Comparison of ENCODE assay signal across 9 cellular contexts in genomic region chr22:30421695-30422480, GRCh38. TPM values are rescaled to one million over a fixed set of nuclear protein-coding genes. Genes with fewer than 3 reads are reported as not detected.
DNase-seq lines count a peak whose midpoint lies in the region; ATAC-seq and TF ChIP-seq lines count a peak whose summit lies in the region.
"Had no signal": no experiment of that assay in that cellular context is flagged by ENCODE, and none has a peak within 500 bp of the region (broad histone marks: within the 10 kb centered on the region; RNA-seq: fewer than 3 reads in every experiment).

No MANE protein-coding gene starts in this region.

- CTCF ChIA-PET in IMR-90 (lab: Yijun Ruan, JAX) = interaction anchor here (1.0 kb wide), 1 partner anchor 9 kb away, joined by 9 read pairs; no protein-coding TSS in a partner anchor

- 0 out of 2 replicates have a peak, but pooled peaks have one; percentile 22 for TF ChIP-seq POLR2A in IMR-90 (IDR thresholded peaks at IDR 0.05; ENCODE audit: low read depth, low read length)

- peak overlapping the region; percentile 78 for H2BK20ac ChIP-seq in IMR-90 (ENCODE audit: low read depth, low read length)

- H2AFZ ChIP-seq in IMR-90 (replicated peaks; ENCODE audit: low read length, poor library complexity) = no peak overlapping the region

- H2BK15ac ChIP-seq in IMR-90 (ENCODE audit: low read depth, low read length) = peak overlapping the region; percentile 93

- peak overlapping the region; percentile 100 for H2AK9ac ChIP-seq in IMR-90 (replicated peaks; ENCODE audit: low read depth, low read length, poor library complexity)

- in situ Hi-C loops in IMR-90 (cut with MboI; ENCODE audit: low sequenced_read_pairs) = no loop called here

- WGBS in IMR-90 (ENCODE audit: extremely low coverage in 2 of 2, insufficient read length in 1 of 2), 2 experiments = 77% methylated on average over 3 of the region's 8 CpGs; no CpG with 5 or more reads in 1 of the 2 experiments

- H3K56ac ChIP-seq in IMR-90 (ENCODE audit: extremely low read depth, insufficient read depth, low read length) = peak overlapping the region; percentile 75

- H3K9me3 ChIP-seq in IMR-90 (ENCODE audit: control insufficient read depth, insufficient read depth, low read length) = no peaks in the 10 kb centered on the region
- no peaks in the 10 kb centered on the region for H3K9me3 ChIP-seq in mucosa of rectum (ENCODE audit: control insufficient read depth in 2 of 2, low read length in 2 of 2)

- H3K14ac ChIP-seq in IMR-90 (replicated peaks; ENCODE audit: low read depth, low read length) = peak overlapping the region; percentile 96

- peak overlapping the region; percentile 8; the same call in 1 of the 2 replicates for H3K18ac ChIP-seq in IMR-90 (ENCODE audit: low read depth, low read length)

- intact Hi-C loops in IMR-90 (cut with micrococcal nuclease) = loop anchor here (2.0 kb wide), 1 partner anchor 35 kb away; the partner anchor contains the start of gene RNF215

- H3K36me3 ChIP-seq in IMR-90 (ENCODE audit: control insufficient read depth, insufficient read depth, low read length) (peaks cover 14% of the 10 kb centered on the region), mucosa of rectum (ENCODE audit: control insufficient read depth in 2 of 2, insufficient read depth in 2 of 2, low read length in 2 of 2) (peaks cover 0 to 11% of the 10 kb centered on the region in 2 donors)

- no TSS peak for BruUV-seq in IMR-90 (replicated peaks; lab: Mats Ljungman, UMichigan)

- peak overlapping the region; percentile 61 to 90 for H4K8ac ChIP-seq in IMR-90 (ENCODE audit: low read depth in 2 of 2, low read length in 2 of 2)

- peaks cover 17 to 55% of the 10 kb centered on the region in 2 experiments; a peak in 3 of 4 replicates for H3K79me1 ChIP-seq in IMR-90 (ENCODE audit: low read depth in 1 of 2, low read length in 2 of 2)

- peak overlapping the region; percentile 96 for H3K4ac ChIP-seq in IMR-90 (ENCODE audit: low read depth, low read length)

- peak overlapping the region; percentile 95 for H2BK5ac ChIP-seq in IMR-90 (ENCODE audit: low read depth, low read length, poor library complexity, severe bottlenecking)

- peak overlapping the region; percentile 92 for H3K23ac ChIP-seq in IMR-90 (ENCODE audit: low read depth, low read length)

- H3K27ac ChIP-seq in 22Rv1 (peak overlapping the region; percentile 98), IMR-90 (ENCODE audit: insufficient read depth, low read length) (peak overlapping the region; percentile 92), caudate nucleus (ENCODE audit: low read depth, low read length) (peak overlapping the region; percentile 98), mucosa of rectum (ENCODE audit: low read depth in 2 of 2, low read length in 2 of 2) (peak overlapping the region; percentile 94 to 97)

- H3K4me1 ChIP-seq in IMR-90 (ENCODE audit: control insufficient read depth, insufficient read depth, low read length) (peaks cover 24% of the 10 kb centered on the region), mucosa of rectum (ENCODE audit: control insufficient read depth in 2 of 2, insufficient read depth in 2 of 2, low read length in 2 of 2) (peaks cover 43 to 48% of the 10 kb centered on the region in 2 donors)

- dilution Hi-C loops in IMR-90 (cut with HindIII; ENCODE audit: low sequenced_read_pairs, unreplicated experiment) = no loop called here

- no peak for ATAC-seq in IMR-90 (ENCODE audit: low read depth)
- no peak for ATAC-seq in HG03354 (IDR thresholded peaks at IDR 0.05; ENCODE audit: poor library complexity, severe bottlenecking, unreplicated experiment)
- no peak for ATAC-seq in GM19452 (IDR thresholded peaks at IDR 0.05; ENCODE audit: unreplicated experiment)

- TF ChIP-seq RAD21 in IMR-90 (IDR thresholded peaks at IDR 0.05; ENCODE audit: low read length) = no peak

- H3K4me2 ChIP-seq in IMR-90 (ENCODE audit: low read depth, low read length) = peak overlapping the region; percentile 24

- TF ChIP-seq CTCF in 22Rv1 (IDR thresholded peaks at IDR 0.05) = no peak
- no peak for TF ChIP-seq CTCF in IMR-90 (conservative IDR thresholded peaks at IDR 0.05; ENCODE audit: low read depth, low read length)

- H3K4me3 ChIP-seq in IMR-90 (ENCODE audit: insufficient read depth, low read depth, low read length) (no peak overlapping the region), mucosa of rectum (ENCODE audit: low read length in 2 of 2) (no peak overlapping the region)

- H3K27me3 ChIP-seq in IMR-90 (ENCODE audit: control insufficient read depth, insufficient read depth, low read length) (no peaks in the 10 kb centered on the region), mucosa of rectum (ENCODE audit: control insufficient read depth in 2 of 2, insufficient read depth in 2 of 2, low read length in 2 of 2) (no peaks in the 10 kb centered on the region)

- peak overlapping the region; percentile 89 for H2BK120ac ChIP-seq in IMR-90 (ENCODE audit: low read depth, low read length)

- H2AK5ac ChIP-seq in IMR-90 (ENCODE audit: low read depth, low read length) = peak overlapping the region; percentile 94

- peaks cover 17% of the 10 kb centered on the region for H3K9me1 ChIP-seq in IMR-90 (ENCODE audit: insufficient read depth, low read length)

- peak overlapping the region; percentile 96 for H4K91ac ChIP-seq in IMR-90 (ENCODE audit: insufficient read depth, low read depth, low read length)

- peak overlapping the region; percentile 14 for H4K5ac ChIP-seq in IMR-90 (ENCODE audit: low read depth, low read length)

- H4K20me1 ChIP-seq in IMR-90 (ENCODE audit: insufficient read depth, low read length) = no peaks in the 10 kb centered on the region

- DNase-seq in IMR-90 = no peak
- no peak for DNase-seq in caudate nucleus (lab: John Stamatoyannopoulos, UW)
- DNase-seq in NCI-H1417 treated with DMSO at 0.1 percent for 48 hours (lab: John Stamatoyannopoulos, UW) = no peak
- DNase-seq in retina = no peak

- POLR2A ChIA-PET in IMR-90 (lab: Charles Lee; ENCODE audit: unreplicated experiment) = interaction anchor here (1.3 kb wide), 1 partner anchor 16 kb away, joined by 4 read pairs; no protein-coding TSS in a partner anchor

- H3K9ac ChIP-seq in IMR-90 (ENCODE audit: low read depth, low read length) = peak overlapping the region; percentile 86; the same call in 1 of the 2 replicates
- peak overlapping the region; percentile 35 to 89 for H3K9ac ChIP-seq in mucosa of rectum (ENCODE audit: low read depth in 1 of 2, low read length in 2 of 2)

TF ChIP-seq in IMR-90, 13 proteins besides CTCF, POLR2A, EP300 and RAD21:
- TF ChIP-seq CHD1 (IDR thresholded peaks at IDR 0.05; ENCODE audit: low read depth, low read length) (no peak), ELK1 (IDR thresholded peaks at IDR 0.05; ENCODE audit: borderline replicate concordance, low read depth, low read length) (no peak), SMC3 (IDR thresholded peaks at IDR 0.05; ENCODE audit: low read depth, low read length) (no peak), MXI1 (IDR thresholded peaks at IDR 0.05; ENCODE audit: borderline replicate concordance, low read depth, low read length) (no peak), CEBPB (IDR thresholded peaks at IDR 0.05; ENCODE audit: low read depth, low read length) (no peak), RCOR1 (IDR thresholded peaks at IDR 0.05; ENCODE audit: insufficient replicate concordance, low read length) (no peak), FOS (IDR thresholded peaks at IDR 0.05; ENCODE audit: low read depth, low read length) (no peak), BHLHE40 (IDR thresholded peaks at IDR 0.05; ENCODE audit: low read depth, low read length) (no peak), RFX5 (IDR thresholded peaks at IDR 0.05; ENCODE audit: low read depth, low read length) (no peak), MAZ (IDR thresholded peaks at IDR 0.05; ENCODE audit: borderline replicate concordance, low read depth, low read length) (no peak), MAFK (IDR thresholded peaks at IDR 0.05; ENCODE audit: low read depth, low read length) (no peak), USF2 (IDR thresholded peaks at IDR 0.05; ENCODE audit: low read depth, low read length) (no peak)

RNA-seq across cellular contexts. Expression of gene MTFP1, which starts 3.7 kb away (rescaled TPM):
- total RNA-seq in IMR-90 (2012; rRNA removed) = 5.6 and 7.3 TPM in 2 replicates
- 7.7 and 8.1 TPM in 2 replicates for polyA plus RNA-seq in IMR-90 (2012; rRNA removed)
- 26.6 and 29.1 TPM in 2 replicates for polyA plus RNA-seq in IMR-90 (2012; cell fraction: cytosol; rRNA removed)
- polyA plus RNA-seq in IMR-90 (2012; cell fraction: nucleus; rRNA removed; ENCODE audit: low replicate concordance) = 10.3 and 20.5 TPM in 2 replicates

RNA-seq across cellular contexts. Expression of gene SEC14L2, which starts 25.1 kb away (rescaled TPM):
- total RNA-seq in IMR-90 (2012; rRNA removed) = 37.8 and 54.8 TPM in 2 replicates
- 24.0 and 38.7 TPM in 2 replicates for polyA plus RNA-seq in IMR-90 (2012; rRNA removed)
- polyA plus RNA-seq in IMR-90 (2012; cell fraction: cytosol; rRNA removed) = 10.1 and 20.7 TPM in 2 replicates
- 57.9 and 59.4 TPM in 2 replicates for polyA plus RNA-seq in IMR-90 (2012; cell fraction: nucleus; rRNA removed; ENCODE audit: low replicate concordance)

RNA-seq across cellular contexts. Expression of gene RNF215, which starts 34.7 kb away (rescaled TPM):
- 13.6 and 15.8 TPM in 2 replicates for total RNA-seq in IMR-90 (2012; rRNA removed)
- polyA plus RNA-seq in IMR-90 (2012; rRNA removed) = 21.4 and 21.9 TPM in 2 replicates
- 12.5 and 16.5 TPM in 2 replicates for polyA plus RNA-seq in IMR-90 (2012; cell fraction: cytosol; rRNA removed)
- 74.1 and 148 TPM in 2 replicates for polyA plus RNA-seq in IMR-90 (2012; cell fraction: nucleus; rRNA removed; ENCODE audit: low replicate concordance)

RNA-seq across cellular contexts. Expression of gene SEC14L3, which starts 49.9 kb away (rescaled TPM):
- total RNA-seq in IMR-90 (2012; rRNA removed) = not detected in 2 replicates
- polyA plus RNA-seq in IMR-90 (2012; rRNA removed) = not detected in 2 replicates
- not detected in 2 replicates for polyA plus RNA-seq in IMR-90 (2012; cell fraction: cytosol; rRNA removed)
- not detected in 2 replicates for polyA plus RNA-seq in IMR-90 (2012; cell fraction: nucleus; rRNA removed; ENCODE audit: low replicate concordance)
- polyA plus RNA-seq: adipose tissue had no signal
